ENCODE assay signal across 2 cellular contexts in genomic region chr2:20539776-20540586, GRCh38.
TF ChIP-seq lines count a peak whose summit lies in the region.

No MANE protein-coding gene starts in this region.

TF ChIP-seq in H1, 55 proteins besides CTCF, POLR2A, EP300 and RAD21 (continued from another document):
- no peak for TF ChIP-seq CEBPB (IDR thresholded peaks at IDR 0.05; ENCODE audit: low read depth, low read length)

TF ChIP-seq in HEK293T, 16 proteins besides CTCF, POLR2A, EP300 and RAD21 (continued from another document):
- TF ChIP-seq PKNOX1 (IDR thresholded peaks at IDR 0.05): no peak
- TF ChIP-seq BHLHE40 (IDR thresholded peaks at IDR 0.05; ENCODE audit: borderline replicate concordance): no peak
- TF ChIP-seq FOXA1 (IDR thresholded peaks at IDR 0.05): no peak
- TF ChIP-seq FOXM1 (IDR thresholded peaks at IDR 0.05; ENCODE audit: borderline replicate concordance): no peak
- no peak for TF ChIP-seq FOXK2 (IDR thresholded peaks at IDR 0.05)
- no peak for TF ChIP-seq NFRKB (IDR thresholded peaks at IDR 0.05)
- no peak for TF ChIP-seq HDGF (IDR thresholded peaks at IDR 0.05; ENCODE audit: borderline replicate concordance)
- no peak for TF ChIP-seq LEF1 (IDR thresholded peaks at IDR 0.05; ENCODE audit: borderline replicate concordance)
- no peak for TF ChIP-seq ZNF384 (IDR thresholded peaks at IDR 0.05)
